Comparison of ENCODE assay signal across 11 cellular contexts in the genomic region with DNA sequence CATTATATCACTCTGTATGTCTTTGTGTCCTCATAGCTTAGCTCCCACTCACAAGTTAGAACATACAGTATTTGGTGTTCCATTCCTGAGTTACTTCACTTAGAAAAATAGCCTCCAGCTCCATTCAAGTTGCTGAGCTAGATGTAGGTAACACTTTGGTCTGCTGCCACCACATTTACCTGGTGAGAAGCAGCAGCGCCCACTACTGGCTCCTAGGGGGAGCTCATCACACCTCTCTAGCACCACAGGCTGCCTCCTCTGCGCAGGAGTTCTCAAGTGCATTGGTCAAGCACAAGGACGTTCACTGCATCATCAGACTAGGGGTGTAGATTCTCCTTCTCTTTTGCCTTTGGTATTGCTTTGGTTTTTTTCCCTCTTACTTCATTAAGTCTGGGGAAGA.
A peak's percentile ranks its signal among the peaks of the same experiment; 100 is the strongest.
DNase-seq lines count a peak whose midpoint lies in the region; ATAC-seq and TF ChIP-seq lines count a peak whose summit lies in the region.
"Had no signal": no experiment of that assay in that cellular context is flagged by ENCODE, and none has a peak within 500 bp of the region (broad histone marks: within the 10 kb centered on the region; RNA-seq: fewer than 3 reads in every experiment).

No MANE protein-coding gene starts in this region.

- H2AK5ac ChIP-seq in mesendoderm (ENCODE audit: low read length), result no peak overlapping the region

- no peaks in the 10 kb centered on the region for H3K79me2 ChIP-seq in mesendoderm (ENCODE audit: control insufficient read depth, insufficient read depth, low read length)

- no peak overlapping the region for H4K8ac ChIP-seq in mesendoderm (ENCODE audit: low read depth, low read length)

- no peak overlapping the region for H2BK5ac ChIP-seq in mesendoderm (ENCODE audit: low read length)

- H3K4ac ChIP-seq in mesendoderm (ENCODE audit: low read depth, low read length), result no peak overlapping the region

- no peak overlapping the region for H3K4me2 ChIP-seq in mesendoderm (ENCODE audit: low read length)

- ATAC-seq in GM18861 (IDR thresholded peaks at IDR 0.05; ENCODE audit: unreplicated experiment), result no peak

- H2BK120ac ChIP-seq in mesendoderm (ENCODE audit: low read depth, low read length), result no peak overlapping the region

- no peak overlapping the region for H2BK15ac ChIP-seq in mesendoderm (replicated peaks; ENCODE audit: low read depth)

- no peak overlapping the region for H3K18ac ChIP-seq in mesendoderm (ENCODE audit: low read length)

- H3K9ac ChIP-seq in mesendoderm (ENCODE audit: low read length), result no peak overlapping the region

- H3K36me3 ChIP-seq in mesendoderm (ENCODE audit: control insufficient read depth, insufficient read depth, low read length) (no peaks in the 10 kb centered on the region), uterus (no peaks in the 10 kb centered on the region)

- DNase-seq in EH (ENCODE audit: low read depth) (peak; percentile 6), LNCaP clone FGC (ENCODE audit: low read depth) (peak; percentile 27), astrocyte of the hippocampus (ENCODE audit: low read depth, low spot score) (peak; percentile 18), mesendoderm (peak; percentile 84), NCI-H510A (lab: John Stamatoyannopoulos, UW) (no peak), uterus (no peak), AG20443 (ENCODE audit: low spot score) (no peak)
- DNase-seq: erythroblast, NCI-H446 treated with DMSO at 0.1 percent for 48 hours, substantia nigra had no signal

- no peak overlapping the region for H3K56ac ChIP-seq in mesendoderm (ENCODE audit: low read length)

- H3K9me3 ChIP-seq in uterus, result no peaks in the 10 kb centered on the region

- no CpG with 5 or more reads among the region's 3 CpGs for WGBS in mesendoderm (ENCODE audit: extremely low coverage, insufficient coverage, low lambda C conversion rate)

- no peak overlapping the region for H4K5ac ChIP-seq in mesendoderm (ENCODE audit: low read length)

- H3K4me1 ChIP-seq in mesendoderm (ENCODE audit: control insufficient read depth, low read depth, low read length) (no peaks in the 10 kb centered on the region), uterus (no peaks in the 10 kb centered on the region)

- no peaks in the 10 kb centered on the region for H3K79me1 ChIP-seq in mesendoderm (ENCODE audit: low read length)

- intact Hi-C loops in uterus (cut with DNase I; ENCODE audit: low total_unique reads), result no loop called here

- H3K23ac ChIP-seq in mesendoderm (ENCODE audit: low read length), result no peak overlapping the region

- H3K27me3 ChIP-seq in mesendoderm (ENCODE audit: insufficient read depth, low read length, poor library complexity) (no peaks in the 10 kb centered on the region), uterus (no peaks in the 10 kb centered on the region)

- no peak for TF ChIP-seq POLR2A in uterus (IDR thresholded peaks at IDR 0.05)

- no peak overlapping the region for H3K27ac ChIP-seq in mesendoderm (ENCODE audit: low read depth, low read length)
- H3K27ac ChIP-seq in uterus, result no peak overlapping the region

- H3K4me3 ChIP-seq in LNCaP clone FGC (ENCODE audit: low read depth, low read length) (no peak overlapping the region), mesendoderm (ENCODE audit: low read length) (no peak overlapping the region), uterus (no peak overlapping the region)

- TF ChIP-seq CTCF in LNCaP clone FGC (IDR thresholded peaks at IDR 0.05; ENCODE audit: control insufficient read depth, extremely low read depth, insufficient read depth), result peak; percentile 69
- no peak for TF ChIP-seq CTCF in uterus (IDR thresholded peaks at IDR 0.05)

Comparison
In these comparisons a context has a peak if more than half of its experiments do, and no peak if none do; other contexts are left out.
1. DNase-seq: peak in EH (single experiment), LNCaP clone FGC (single experiment), astrocyte of the hippocampus (single experiment) and mesendoderm (single experiment); none in NCI-H510A (single experiment), uterus (0 of 2) and AG20443 (single experiment).